In the genomic region with DNA sequence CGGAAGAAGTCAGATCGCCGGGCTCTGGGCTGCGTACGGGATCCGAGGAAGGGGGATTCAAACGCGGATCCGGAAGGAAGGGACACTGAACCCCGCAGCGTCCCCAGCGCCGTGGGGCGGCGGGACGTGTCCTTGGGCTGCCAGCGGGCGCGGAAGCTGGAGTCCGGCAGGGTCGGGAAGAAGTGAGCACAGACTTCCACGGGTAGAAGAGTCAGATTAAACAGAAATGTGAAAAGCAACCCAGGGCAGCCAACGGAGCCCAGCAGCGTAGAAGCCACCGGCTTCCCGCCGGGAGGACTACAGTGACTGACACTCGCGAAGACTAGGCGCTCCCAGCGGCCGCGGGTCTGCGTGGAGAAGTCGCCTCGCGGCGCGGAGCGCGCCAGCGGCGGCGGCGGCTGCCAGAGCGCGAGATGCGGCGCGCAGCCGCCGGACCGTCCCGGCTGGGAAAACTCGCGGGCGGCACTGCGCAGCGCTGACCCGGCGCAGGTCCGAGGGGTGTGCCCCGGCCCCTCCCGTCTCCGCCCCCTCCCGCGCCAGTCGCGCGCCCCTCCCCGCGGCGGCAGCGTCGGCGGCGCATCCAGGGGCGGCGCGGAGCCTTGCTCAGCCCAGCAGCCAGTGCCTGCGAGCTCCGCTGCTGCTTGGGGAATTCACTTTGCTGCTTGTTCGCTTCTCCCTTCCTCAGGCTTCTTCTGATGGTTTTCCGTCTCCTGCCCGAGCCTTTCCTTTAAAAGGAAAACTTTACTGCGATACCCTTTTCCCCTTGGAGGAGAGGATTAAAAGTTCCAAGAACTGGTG, we compare ENCODE assay signal across 7 cellular contexts. TPM values are rescaled to one million over a fixed set of nuclear protein-coding genes. Genes with fewer than 3 reads are reported as not detected.
DNase-seq lines count a peak whose midpoint lies in the region; ATAC-seq, FAIRE-seq and TF ChIP-seq lines count a peak whose summit lies in the region.

Gene SAMD5 (plus strand): TSS at position 618 of the 798 bp plus-strand sequence. CDS start 239 bp downstream, outside the sequence.

- no peaks in the 10 kb centered on the region for H3K36me3 Mint-ChIP-seq in activated CD8-positive, alpha-beta memory T cell treated with anti-CD3 and anti-CD28 coated beads, Interleukin-2, amount 10 ng/mL, durations not matched to agents 7 days and 5 days
- H3K36me3 Mint-ChIP-seq in nephron progenitor cell (ENCODE audit: low read depth): no peaks in the 10 kb centered on the region

- peaks cover 56% of the 10 kb centered on the region for H3K27me3 Mint-ChIP-seq in activated CD8-positive, alpha-beta memory T cell treated with anti-CD3 and anti-CD28 coated beads, Interleukin-2, amount 10 ng/mL, durations not matched to agents 7 days and 5 days
- H3K27me3 Mint-ChIP-seq in nephron progenitor cell (ENCODE audit: low read depth, poor library complexity): peaks cover 52% of the 10 kb centered on the region

- peaks cover 14% of the 10 kb centered on the region; the same call in 1 of the 2 replicates for H3K36me3 ChIP-seq in MG63

- DNase-seq in GM12892 (ENCODE audit: insufficient read length) (peak; percentile 27), H4 (ENCODE audit: low spot score) (peak; percentile 28), MG63 (peak; percentile 87), foreskin fibroblast (peak; percentile 67 to 90), nephron progenitor cell (peak; percentile 81), COR-L47 (lab: John Stamatoyannopoulos, UW) (no peak)
- no peak for DNase-seq in activated CD8-positive, alpha-beta memory T cell treated with anti-CD3 and anti-CD28 coated beads, Interleukin-2, amount 10 ng/mL, durations not matched to agents 7 days and 5 days

- H3K4me3 ChIP-seq in MG63 (peak within 1 kb of the TSS; percentile 83), foreskin fibroblast (ENCODE audit: low read depth in 1 of 2, low read length in 2 of 2) (peak within 1 kb of the TSS; percentile 57 to 85)

- FAIRE-seq in GM12892 (lab: Jason Lieb, UNC): no peak

- peak within 1 kb of the TSS; percentile 56 for H3K4me3 Mint-ChIP-seq in activated CD8-positive, alpha-beta memory T cell treated with anti-CD3 and anti-CD28 coated beads, Interleukin-2, amount 10 ng/mL, durations not matched to agents 7 days and 5 days
- peak within 1 kb of the TSS; percentile 89 for H3K4me3 Mint-ChIP-seq in nephron progenitor cell

- no peak for TF ChIP-seq POLR2A in GM12892 (IDR thresholded peaks at IDR 0.05; ENCODE audit: low read depth, low read length)

- no peak for TF ChIP-seq CTCF in foreskin fibroblast (IDR thresholded peaks at IDR 0.05; ENCODE audit: low read depth, low read length)
- TF ChIP-seq CTCF in nephron progenitor cell (IDR thresholded peaks at IDR 0.05): no peak

- H3K4me1 Mint-ChIP-seq in activated CD8-positive, alpha-beta memory T cell treated with anti-CD3 and anti-CD28 coated beads, Interleukin-2, amount 10 ng/mL, durations not matched to agents 7 days and 5 days: peaks cover 16% of the 10 kb centered on the region
- peaks cover 14% of the 10 kb centered on the region for H3K4me1 Mint-ChIP-seq in nephron progenitor cell

- no peak within 1 kb of the TSS for H3K27ac Mint-ChIP-seq in activated CD8-positive, alpha-beta memory T cell treated with anti-CD3 and anti-CD28 coated beads, Interleukin-2, amount 10 ng/mL, durations not matched to agents 7 days and 5 days
- no peak within 1 kb of the TSS for H3K27ac Mint-ChIP-seq in nephron progenitor cell

- no peaks in the 10 kb centered on the region for H3K9me3 Mint-ChIP-seq in activated CD8-positive, alpha-beta memory T cell treated with anti-CD3 and anti-CD28 coated beads, Interleukin-2, amount 10 ng/mL, durations not matched to agents 7 days and 5 days (ENCODE audit: low read depth)
- H3K9me3 Mint-ChIP-seq in nephron progenitor cell: no peaks in the 10 kb centered on the region

- ATAC-seq in activated CD8-positive, alpha-beta memory T cell treated with anti-CD3 and anti-CD28 coated beads, Interleukin-2, amount 10 ng/mL, durations not matched to agents 7 days and 5 days: peak; percentile 55

- no peaks in the 10 kb centered on the region for H3K27me3 ChIP-seq in MG63

- H3K9me3 ChIP-seq in MG63: 0 out of 2 replicates have a peak, but pooled peaks cover 2% of the 10 kb centered on the region

- CTCF ChIA-PET in activated CD8-positive, alpha-beta memory T cell treated with anti-CD3 and anti-CD28 coated beads, Interleukin-2, amount 10 ng/mL, durations not matched to agents 7 days and 5 days (lab: Charles Lee): no interaction called here

RNA-seq across cellular contexts. Expression of gene SAMD5, which starts in this region (rescaled TPM):
- polyA plus RNA-seq in GM12892 (2012; ENCODE audit: missing spikeins): not detected
- 0.84 and 2.1 TPM in 2 replicates for total RNA-seq in H4 (2014; rRNA removed; shearing (Covaris generic))
- total RNA-seq in MG63 (2014; rRNA removed; shearing (Covaris generic); ENCODE audit: low replicate concordance): 5.5 and 12.4 TPM in 2 replicates
- total RNA-seq in activated CD8-positive, alpha-beta memory T cell treated with anti-CD3 and anti-CD28 coated beads, Interleukin-2, amount 10 ng/mL, durations not matched to agents 7 days and 5 days: under 1 TPM in 1 of 2 experiments, not detected in 1; 0.30 TPM

Comparison
In these comparisons a context has a peak if more than half of its experiments do, and no peak if none do; other contexts are left out.
1. Peak in ATAC-seq in activated CD8-positive, alpha-beta memory T cell treated with anti-CD3 and anti-CD28 coated beads, Interleukin-2, amount 10 ng/mL, durations not matched to agents 7 days and 5 days; RNA of the gene not detected or under 1 TPM.
2. DNase-seq: peak in GM12892 (single experiment), H4 (single experiment), MG63 (single experiment), foreskin fibroblast (2 of 2) and nephron progenitor cell (single experiment); none in activated CD8-positive, alpha-beta memory T cell treated with anti-CD3 and anti-CD28 coated beads, Interleukin-2, amount 10 ng/mL, durations not matched to agents 7 days and 5 days (single experiment) and COR-L47 (single experiment).